Comparison of ENCODE assay signal across 13 cellular contexts in genomic region chr5:176902102-176902814, GRCh38. TPM values are rescaled to one million over a fixed set of nuclear protein-coding genes. Genes with fewer than 3 reads are reported as not detected.
DNase-seq lines count a peak whose midpoint lies in the region; ATAC-seq and TF ChIP-seq lines count a peak whose summit lies in the region.
"Had no signal": no experiment of that assay in that cellular context is flagged by ENCODE, and none has a peak within 500 bp of the region (broad histone marks: within the 10 kb centered on the region; RNA-seq: fewer than 3 reads in every experiment).

No MANE protein-coding gene starts in this region.

- DNase-seq in activated CD4-positive, alpha-beta memory T cell treated with anti-CD3 and anti-CD28 coated beads for 36 hours = no peak
- no peak for DNase-seq in activated CD4-positive, alpha-beta memory T cell treated with anti-CD3 and anti-CD28 coated beads, Interleukin-2, amount 10 ng/mL, durations not matched to agents 7 days and 5 days
- DNase-seq in central memory CD8-positive, alpha-beta T cell (ENCODE audit: low spot score in 2 of 2) = no peak
- peak; percentile 25 for DNase-seq in stimulated activated CD8-positive, alpha-beta memory T cell treated with anti-CD3 and anti-CD28 coated beads, Interleukin-4, amount 100 ng/mL, for 48 hours
- DNase-seq in DMS79 treated with DMSO at 0.1 percent for 48 hours (lab: John Stamatoyannopoulos, UW) (no peak), progenitor cell of endocrine pancreas (ENCODE audit: low spot score, unreplicated experiment) (no peak)
- DNase-seq: activated CD8-positive, alpha-beta memory T cell treated with anti-CD3 and anti-CD28 coated beads, Interleukin-2, amount 10 ng/mL, durations not matched to agents 7 days and 5 days; body of pancreas; NCI-H2171 treated with DMSO at 0.1 percent for 48 hours; NCI-H748 treated with DMSO at 0.1 percent for 48 hours; SHP77 treated with DMSO at 0.1 percent for 48 hours had no signal

- intact Hi-C loops in activated CD4-positive, alpha-beta memory T cell treated with anti-CD3 and anti-CD28 coated beads for 36 hours (cut with micrococcal nuclease) = loop anchor here (5.0 kb wide), 1 partner anchor 95 kb away; no protein-coding TSS in a partner anchor

- H3K36me3 Mint-ChIP-seq in activated CD4-positive, alpha-beta memory T cell treated with anti-CD3 and anti-CD28 coated beads for 36 hours = peaks cover 31% of the 10 kb centered on the region
- H3K36me3 Mint-ChIP-seq in activated CD4-positive, alpha-beta memory T cell treated with anti-CD3 and anti-CD28 coated beads, Interleukin-2, amount 10 ng/mL, durations not matched to agents 7 days and 5 days (ENCODE audit: low read depth) = peaks cover 44% of the 10 kb centered on the region
- peaks cover 25% of the 10 kb centered on the region for H3K36me3 Mint-ChIP-seq in central memory CD8-positive, alpha-beta T cell (ENCODE audit: insufficient read depth)
- H3K36me3 Mint-ChIP-seq in progenitor cell of endocrine pancreas (ENCODE audit: insufficient read depth) = peaks cover 32% of the 10 kb centered on the region

- ATAC-seq in GM21786 (IDR thresholded peaks at IDR 0.05; ENCODE audit: unreplicated experiment) = peak; percentile 7
- no peak for ATAC-seq in central memory CD8-positive, alpha-beta T cell (replicated peaks; ENCODE audit: extremely low read depth, poor library complexity, severe bottlenecking)
- no peak for ATAC-seq in GM21576 (IDR thresholded peaks at IDR 0.05; ENCODE audit: unreplicated experiment)
- ATAC-seq: body of pancreas had no signal

- no peak for TF ChIP-seq CTCF in progenitor cell of endocrine pancreas (IDR thresholded peaks at IDR 0.05; ENCODE audit: unreplicated experiment)

- H3K4me3 Mint-ChIP-seq in activated CD4-positive, alpha-beta memory T cell treated with anti-CD3 and anti-CD28 coated beads for 36 hours = no peak overlapping the region
- H3K4me3 Mint-ChIP-seq in activated CD4-positive, alpha-beta memory T cell treated with anti-CD3 and anti-CD28 coated beads, Interleukin-2, amount 10 ng/mL, durations not matched to agents 7 days and 5 days = no peak overlapping the region
- H3K4me3 Mint-ChIP-seq in central memory CD8-positive, alpha-beta T cell = no peak overlapping the region
- no peak overlapping the region for H3K4me3 Mint-ChIP-seq in progenitor cell of endocrine pancreas (ENCODE audit: low read depth)
- H3K4me3 Mint-ChIP-seq: activated CD8-positive, alpha-beta memory T cell treated with anti-CD3 and anti-CD28 coated beads, Interleukin-2, amount 10 ng/mL, durations not matched to agents 7 days and 5 days had no signal

- peak overlapping the region; percentile 54 for H3K27ac Mint-ChIP-seq in activated CD4-positive, alpha-beta memory T cell treated with anti-CD3 and anti-CD28 coated beads for 36 hours
- no peak overlapping the region for H3K27ac Mint-ChIP-seq in activated CD4-positive, alpha-beta memory T cell treated with anti-CD3 and anti-CD28 coated beads, Interleukin-2, amount 10 ng/mL, durations not matched to agents 7 days and 5 days
- H3K27ac Mint-ChIP-seq in central memory CD8-positive, alpha-beta T cell (ENCODE audit: low read depth) = peak overlapping the region; percentile 45
- no peak overlapping the region for H3K27ac Mint-ChIP-seq in progenitor cell of endocrine pancreas

- POLR2A ChIA-PET in activated CD4-positive, alpha-beta memory T cell treated with anti-CD3 and anti-CD28 coated beads for 36 hours (lab: Charles Lee) = no interaction called here
- POLR2A ChIA-PET in activated CD4-positive, alpha-beta memory T cell treated with anti-CD3 and anti-CD28 coated beads, Interleukin-2, amount 10 ng/mL, durations not matched to agents 7 days and 5 days (lab: Charles Lee) = interaction anchor here (1.0 kb wide), 1 partner anchor 41 kb away, joined by 3 read pairs; no protein-coding TSS in a partner anchor

- no peaks in the 10 kb centered on the region for H3K9me3 Mint-ChIP-seq in activated CD4-positive, alpha-beta memory T cell treated with anti-CD3 and anti-CD28 coated beads for 36 hours
- no peaks in the 10 kb centered on the region for H3K9me3 Mint-ChIP-seq in activated CD4-positive, alpha-beta memory T cell treated with anti-CD3 and anti-CD28 coated beads, Interleukin-2, amount 10 ng/mL, durations not matched to agents 7 days and 5 days
- no peaks in the 10 kb centered on the region for H3K9me3 Mint-ChIP-seq in central memory CD8-positive, alpha-beta T cell
- no peaks in the 10 kb centered on the region for H3K9me3 Mint-ChIP-seq in progenitor cell of endocrine pancreas (ENCODE audit: low read depth)

- H3K27me3 Mint-ChIP-seq in activated CD4-positive, alpha-beta memory T cell treated with anti-CD3 and anti-CD28 coated beads for 36 hours = no peaks in the 10 kb centered on the region
- H3K27me3 Mint-ChIP-seq in activated CD4-positive, alpha-beta memory T cell treated with anti-CD3 and anti-CD28 coated beads, Interleukin-2, amount 10 ng/mL, durations not matched to agents 7 days and 5 days = no peaks in the 10 kb centered on the region
- H3K27me3 Mint-ChIP-seq in central memory CD8-positive, alpha-beta T cell = peaks cover 11% of the 10 kb centered on the region
- peaks cover 27% of the 10 kb centered on the region for H3K27me3 Mint-ChIP-seq in progenitor cell of endocrine pancreas

- CTCF ChIA-PET in activated CD4-positive, alpha-beta memory T cell treated with anti-CD3 and anti-CD28 coated beads for 36 hours (lab: Charles Lee) = interaction anchor here (1.1 to 4.7 kb wide), 4 partner anchors 15 to 244 kb away, joined by 3 to 19 read pairs (median 4); no protein-coding TSS in a partner anchor
- CTCF ChIA-PET in activated CD4-positive, alpha-beta memory T cell treated with anti-CD3 and anti-CD28 coated beads, Interleukin-2, amount 10 ng/mL, durations not matched to agents 7 days and 5 days (lab: Charles Lee) = no interaction called here

- H3K4me1 Mint-ChIP-seq in activated CD4-positive, alpha-beta memory T cell treated with anti-CD3 and anti-CD28 coated beads for 36 hours (ENCODE audit: low read depth) = peaks cover 34% of the 10 kb centered on the region
- H3K4me1 Mint-ChIP-seq in activated CD4-positive, alpha-beta memory T cell treated with anti-CD3 and anti-CD28 coated beads, Interleukin-2, amount 10 ng/mL, durations not matched to agents 7 days and 5 days = peaks cover 24% of the 10 kb centered on the region
- peaks cover 15% of the 10 kb centered on the region for H3K4me1 Mint-ChIP-seq in central memory CD8-positive, alpha-beta T cell
- peaks cover 20% of the 10 kb centered on the region for H3K4me1 Mint-ChIP-seq in progenitor cell of endocrine pancreas (ENCODE audit: low read depth)

RNA-seq across cellular contexts. Expression of gene HK3, which starts 3.1 kb away (rescaled TPM):
- total RNA-seq in activated CD4-positive, alpha-beta memory T cell treated with anti-CD3 and anti-CD28 coated beads for 36 hours = under 1 TPM; 0.22 to 0.62 TPM
- total RNA-seq in activated CD4-positive, alpha-beta memory T cell treated with anti-CD3 and anti-CD28 coated beads, Interleukin-2, amount 10 ng/mL, durations not matched to agents 7 days and 5 days = under 1 TPM in 1 of 2 experiments, not detected in 1; 0.33 TPM
- not detected in 2 replicates for total RNA-seq in progenitor cell of endocrine pancreas
- total RNA-seq: activated CD8-positive, alpha-beta memory T cell treated with anti-CD3 and anti-CD28 coated beads, Interleukin-2, amount 10 ng/mL, durations not matched to agents 7 days and 5 days had no signal

Comparison
In these comparisons a context has a peak if more than half of its experiments do, and no peak if none do; other contexts are left out.
1. H3K27ac Mint-ChIP-seq: peak in activated CD4-positive, alpha-beta memory T cell treated with anti-CD3 and anti-CD28 coated beads for 36 hours (single experiment) and central memory CD8-positive, alpha-beta T cell (single experiment); none in activated CD4-positive, alpha-beta memory T cell treated with anti-CD3 and anti-CD28 coated beads, Interleukin-2, amount 10 ng/mL, durations not matched to agents 7 days and 5 days (single experiment) and progenitor cell of endocrine pancreas (single experiment).